ENCODE assay signal across 8 cellular contexts in the genomic region with DNA sequence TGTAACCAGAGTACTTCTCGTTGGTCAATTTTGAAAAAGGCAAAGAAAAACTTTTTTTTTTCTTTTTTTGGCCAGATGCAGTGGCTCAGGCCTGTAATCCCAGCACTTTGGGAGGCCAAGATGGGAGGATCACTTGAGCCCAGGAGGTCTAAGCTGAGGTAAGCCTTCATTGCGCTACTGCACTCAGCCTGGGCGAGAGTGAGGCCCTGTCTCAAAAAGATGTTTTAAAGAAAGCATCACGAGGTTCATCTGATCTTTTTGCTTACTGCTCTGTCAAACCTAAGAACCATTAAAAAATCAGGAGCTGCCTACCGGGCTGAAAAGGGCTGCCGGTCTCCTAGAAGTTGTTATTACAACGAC. TPM values are rescaled to one million over a fixed set of nuclear protein-coding genes. Genes with fewer than 3 reads are reported as not detected.
A peak's percentile ranks its signal among the peaks of the same experiment; 100 is the strongest.
DNase-seq lines count a peak whose midpoint lies in the region; ATAC-seq, FAIRE-seq and TF ChIP-seq lines count a peak whose summit lies in the region.

No MANE protein-coding gene starts in this region.

- H3K36me3 ChIP-seq in K562 (ENCODE audit: control insufficient read depth, insufficient read depth, low read length) (peaks cover 29% of the 10 kb centered on the region), mesendoderm (ENCODE audit: control insufficient read depth, insufficient read depth, low read length) (no peaks in the 10 kb centered on the region), aorta (ENCODE audit: control insufficient read depth in 1 of 2, insufficient read depth in 2 of 2, low read length in 1 of 2) (no peaks in the 10 kb centered on the region)

- POLR2A ChIA-PET in K562 (lab: Yijun Ruan, JAX): interaction anchor here (0.6 to 2.3 kb wide), 3 partner anchors 8 to 1180 kb away, joined by 3 to 15 read pairs (median 3); no protein-coding TSS in a partner anchor

- no peaks in the 10 kb centered on the region for H3K9me1 ChIP-seq in K562 (ENCODE audit: control insufficient read depth, insufficient read depth, low read length)

- H4K5ac ChIP-seq in mesendoderm (ENCODE audit: low read length): no peak overlapping the region

- H2BK120ac ChIP-seq in mesendoderm (ENCODE audit: low read depth, low read length): no peak overlapping the region

- no peak overlapping the region for H2BK15ac ChIP-seq in mesendoderm (replicated peaks; ENCODE audit: low read depth)

- H3K9me3 ChIP-seq in K562 (replicated peaks; ENCODE audit: control insufficient read depth, insufficient read depth, low read depth, low read length): no peaks in the 10 kb centered on the region
- no peaks in the 10 kb centered on the region for H3K9me3 ChIP-seq in aorta (ENCODE audit: control insufficient read depth, low read length)

- no peak for TF ChIP-seq POLR2A in K562 (conservative IDR thresholded peaks at IDR 0.05)

- ATAC-seq in HG03159 (IDR thresholded peaks at IDR 0.05; ENCODE audit: unreplicated experiment) (peak; percentile 1), K562 (peak; percentile 26), aorta (ENCODE audit: low FRiP score) (peak; percentile 27)

- TF ChIP-seq EP300 in K562 (IDR thresholded peaks at IDR 0.05; ENCODE audit: low read length): no peak

- no peak overlapping the region for H4K8ac ChIP-seq in mesendoderm (ENCODE audit: low read depth, low read length)

- no peaks in the 10 kb centered on the region for H3K27me3 ChIP-seq in K562 (ENCODE audit: control insufficient read depth in 2 of 2, insufficient read depth in 2 of 2, low read length in 2 of 2)
- no peaks in the 10 kb centered on the region for H3K27me3 ChIP-seq in mesendoderm (ENCODE audit: insufficient read depth, low read length, poor library complexity)
- H3K27me3 ChIP-seq in aorta (ENCODE audit: control insufficient read depth in 1 of 2, insufficient read depth in 2 of 2, low read length in 1 of 2): no peaks in the 10 kb centered on the region

- TF ChIP-seq RAD21 in K562 (CRISPR knock-in tag; conservative IDR thresholded peaks at IDR 0.05 in 1 of 2, IDR thresholded peaks at IDR 0.05 in 1 of 2): no peak

- DNase-seq in Daoy (ENCODE audit: low read depth) (peak; percentile 6), K562 (ENCODE audit: extremely low read depth in 1 of 4, low spot score in 3 of 4) (peak in 1 of 4 experiments; percentile 19), mesendoderm (no peak), aorta (no peak), occipital lobe (lab: John Stamatoyannopoulos, UW) (no peak), urothelium cell line (ENCODE audit: low spot score) (no peak), DMS79 (lab: John Stamatoyannopoulos, UW) (no peak)

- no peak overlapping the region for H3K23ac ChIP-seq in mesendoderm (ENCODE audit: low read length)

- in situ Hi-C loops in K562 (cut with MboI): no loop called here

- intact Hi-C loops in K562 (cut with micrococcal nuclease) (no loop called here), aorta (cut with DNase I) (no loop called here)

- H3K27ac ChIP-seq in K562 (ENCODE audit: extremely low read depth, low read depth, low read length) (peak overlapping the region; percentile 85), mesendoderm (ENCODE audit: low read depth, low read length) (peak overlapping the region; percentile 89), aorta (ENCODE audit: low read depth in 1 of 2, low read length in 2 of 2) (peak overlapping the region; percentile 52 to 74)

- no peak overlapping the region for H2AK5ac ChIP-seq in mesendoderm (ENCODE audit: low read length)

- peak overlapping the region; percentile 70 for H3K4me3 ChIP-seq in K562
- H3K4me3 ChIP-seq in mesendoderm (ENCODE audit: low read length): peak overlapping the region; percentile 78
- H3K4me3 ChIP-seq in aorta (ENCODE audit: low read length in 2 of 2): peak overlapping the region; percentile 29 to 69

- H2BK5ac ChIP-seq in mesendoderm (ENCODE audit: low read length): no peak overlapping the region

- no TSS peak for BruUV-seq in K562 (replicated peaks; lab: Mats Ljungman, UMichigan)

- H2AFZ ChIP-seq in K562 (ENCODE audit: low read depth, low read length): peak overlapping the region; percentile 98

- H3K79me1 ChIP-seq in mesendoderm (ENCODE audit: low read length): no peaks in the 10 kb centered on the region

- H4K20me1 ChIP-seq in K562 (replicated peaks; ENCODE audit: control insufficient read depth, insufficient read depth, low read length): no peaks in the 10 kb centered on the region

- FAIRE-seq in K562 (lab: Jason Lieb, UNC) (no peak), urothelium cell line (lab: Jason Lieb, UNC) (no peak)

- H3K4me2 ChIP-seq in K562 (ENCODE audit: insufficient read depth, low read length) (peak overlapping the region; percentile 87), mesendoderm (ENCODE audit: low read length) (peak overlapping the region; percentile 95)

- WGBS in K562 (ENCODE audit: insufficient coverage, low coverage, missing lambda C conversion rate): 0% methylated on average over 7 of the region's 7 CpGs
- WGBS in mesendoderm (ENCODE audit: extremely low coverage, insufficient coverage, low lambda C conversion rate): no CpG with 5 or more reads among the region's 7 CpGs
- 9 to 13% methylated on average over 7 of the region's 7 CpGs for WGBS in aorta, 2 donors

- CTCF ChIA-PET in K562 (lab: Yijun Ruan, JAX; ENCODE audit: low intra/inter-chr PET ratio): no interaction called here

- H3K9ac ChIP-seq in K562 (ENCODE audit: insufficient read depth in 1 of 2, low read depth in 2 of 2, low read length in 2 of 2) (peak overlapping the region; percentile 72 to 91), mesendoderm (ENCODE audit: low read length) (peak overlapping the region; percentile 88)

- H3K18ac ChIP-seq in mesendoderm (ENCODE audit: low read length): no peak overlapping the region

- H3K56ac ChIP-seq in mesendoderm (ENCODE audit: low read length): peak overlapping the region; percentile 92

- TF ChIP-seq CTCF in K562 (IDR thresholded peaks at IDR 0.05 in 2 of 3, conservative IDR thresholded peaks at IDR 0.05 in 1 of 3; ENCODE audit: insufficient read depth in 2 of 3, low read depth in 1 of 3, low read length in 3 of 3): no peak

- H3K4me1 ChIP-seq in K562 (replicated peaks in 1 of 2; ENCODE audit: control insufficient read depth in 2 of 2, insufficient read depth in 2 of 2, low read length in 2 of 2) (peaks cover 0 to 4% of the 10 kb centered on the region in 2 experiments; a peak in 1 of 5 replicates), mesendoderm (ENCODE audit: control insufficient read depth, low read depth, low read length) (peaks cover 4% of the 10 kb centered on the region), aorta (ENCODE audit: control insufficient read depth in 1 of 2, insufficient read depth in 2 of 2, low read length in 2 of 2) (no peaks in the 10 kb centered on the region)

- no peak overlapping the region for H3K4ac ChIP-seq in mesendoderm (ENCODE audit: low read depth, low read length)

- H3K79me2 ChIP-seq in K562 (ENCODE audit: control insufficient read depth, insufficient read depth, low read length) (peaks cover 9% of the 10 kb centered on the region), mesendoderm (ENCODE audit: control insufficient read depth, insufficient read depth, low read length) (no peaks in the 10 kb centered on the region)

TF ChIP-seq in K562, 482 proteins besides CTCF, POLR2A, EP300 and RAD21:
- TF ChIP-seq RBFOX2 (IDR thresholded peaks at IDR 0.05; ENCODE audit: low read depth, low read length): no peak
- TF ChIP-seq ARHGAP35 (IDR thresholded peaks at IDR 0.05; ENCODE audit: partially characterized antibody): no peak
- TF ChIP-seq YY1 (IDR thresholded peaks at IDR 0.05; ENCODE audit: borderline replicate concordance in 1 of 3, control insufficient read depth in 1 of 3, extremely low read depth in 1 of 3, insufficient read depth in 3 of 3, insufficient read length in 1 of 3, insufficient replicate concordance in 2 of 3, low read depth in 1 of 3, low read length in 2 of 3): peak in 1 of 3 experiments; percentile 25
- no peak for TF ChIP-seq ZBTB8A (IDR thresholded peaks at IDR 0.05; ENCODE audit: partially characterized antibody)

RNA-seq across cellular contexts. Expression of a gene that starts 0.6 kb away (rescaled TPM):
- 17.5 and 31.2 TPM in 2 replicates for total RNA-seq in Daoy (2014; rRNA removed; shearing (Covaris generic))
- 9.2 and 33.2 TPM in 2 replicates for total RNA-seq in K562 (2011; cell fraction: chromatin; rRNA removed; ENCODE audit: low replicate concordance)
- 9.2 and 12.9 TPM in 2 replicates for total RNA-seq in K562 (2011; cell fraction: nucleolus; rRNA removed)
- 16.3 and 16.7 TPM in 2 replicates for total RNA-seq in K562 (2011; cell fraction: nucleoplasm; rRNA removed)
- total RNA-seq in K562 (2014; rRNA removed): 13.9 and 17.8 TPM in 2 replicates
- 42.9 and 50.0 TPM in 2 replicates for total RNA-seq in K562 (2014; rRNA removed; fragmentation: Illumina TruSeq; extraction: Trizol)
- total RNA-seq in K562 (2015; rRNA removed; fragmentation: Illumina TruSeq; extraction: Trizol): 28.4 and 36.0 TPM in 2 replicates
- 35.7 and 36.8 TPM in 2 replicates for total RNA-seq in K562 (2021)
- polyA plus RNA-seq in K562 (2011; rRNA removed): 34.3 and 56.0 TPM in 2 replicates
- 4.6 and 10.2 TPM in 2 replicates for polyA plus RNA-seq in K562 (2011; cell fraction: cytosol; rRNA removed)
- polyA plus RNA-seq in K562 (2011; cell fraction: nucleus; rRNA removed): 5.0 and 6.0 TPM in 2 replicates
- polyA plus RNA-seq in K562 (2012): 41.3 and 47.7 TPM in 2 replicates
- polyA plus RNA-seq in K562 (2014; fragmentation: Illumina TruSeq; extraction: Trizol): 44.9 and 49.0 TPM in 2 replicates
- polyA plus RNA-seq in K562 (2014; fragmentation: Nextera tagmentation; extraction: Ambion mirVana): 100 to 1,000 TPM; 101 to 115 TPM
- polyA plus RNA-seq in K562 (2014; rRNA removed): 25.3 and 30.9 TPM in 2 replicates
- polyA minus RNA-seq in K562 (2011; rRNA and poly(A)+ RNA removed): 23.3 and 25.6 TPM in 2 replicates
- 6.4 and 8.8 TPM in 2 replicates for polyA minus RNA-seq in K562 (2011; cell fraction: cytosol; rRNA and poly(A)+ RNA removed)
- polyA minus RNA-seq in K562 (2011; cell fraction: nucleus; rRNA and poly(A)+ RNA removed): 5.8 and 10.7 TPM in 2 replicates
- polyA plus RNA-seq in mesendoderm (2013, experiment 1 of 2): 30.4 TPM
- polyA plus RNA-seq in mesendoderm (2013, experiment 2 of 2): 30.0 TPM
- total RNA-seq in aorta: 10 to 100 TPM; 21.4 to 22.6 TPM
- 10 to 100 TPM; 16.8 to 33.7 TPM for polyA plus RNA-seq in aorta
- 31.2 TPM for total RNA-seq in occipital lobe
